1 cellular context compared by ENCODE assay signal in the genomic region with DNA sequence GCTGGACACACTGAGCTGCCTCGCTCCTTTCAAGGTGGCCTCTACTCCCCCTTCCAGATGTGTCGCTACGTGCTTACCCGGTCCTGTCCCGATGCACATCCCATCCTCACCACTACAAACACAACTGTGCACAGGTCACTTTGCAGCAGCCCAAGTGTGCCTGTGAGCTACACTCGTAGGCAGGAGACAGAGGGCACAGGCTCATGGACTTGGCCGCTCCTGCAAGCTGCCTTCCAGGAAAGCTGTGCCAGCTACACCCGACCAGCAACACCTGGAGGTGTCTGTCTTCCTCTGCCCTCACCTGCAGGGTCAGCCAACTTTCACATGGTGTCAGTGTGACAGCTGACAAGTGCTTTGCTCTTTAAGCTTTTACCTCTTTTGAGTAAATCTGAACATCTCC.
TF ChIP-seq lines count a peak whose summit lies in the region.

No MANE protein-coding gene starts in this region.

TF ChIP-seq in HepG2, 621 proteins besides CTCF, POLR2A, EP300 and RAD21:
- TF ChIP-seq ZNF496 (CRISPR knock-in tag; IDR thresholded peaks at IDR 0.05; ENCODE audit: insufficient replicate concordance): no peak
- no peak for TF ChIP-seq AGO2 (optimal IDR thresholded peaks at IDR 0.05; ENCODE audit: low read depth, low read length)
- TF ChIP-seq RFX5 (IDR thresholded peaks at IDR 0.05; ENCODE audit: low read depth, low read length): no peak
- TF ChIP-seq, protein P1, sequence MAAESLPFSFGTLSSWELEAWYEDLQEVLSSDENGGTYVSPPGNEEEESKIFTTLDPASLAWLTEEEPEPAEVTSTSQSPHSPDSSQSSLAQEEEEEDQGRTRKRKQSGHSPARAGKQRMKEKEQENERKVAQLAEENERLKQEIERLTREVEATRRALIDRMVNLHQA (CRISPR knock-in tag; IDR thresholded peaks at IDR 0.05): no peak
- no peak for TF ChIP-seq ZNF816 (CRISPR knock-in tag; IDR thresholded peaks at IDR 0.05; ENCODE audit: borderline replicate concordance)
- no peak for TF ChIP-seq MEIS1 (CRISPR knock-in tag; IDR thresholded peaks at IDR 0.05; ENCODE audit: borderline replicate concordance)
- TF ChIP-seq ZNF282 (IDR thresholded peaks at IDR 0.05; ENCODE audit: partially characterized antibody): no peak
